ENCODE assay signal across 8 cellular contexts in the genomic region with DNA sequence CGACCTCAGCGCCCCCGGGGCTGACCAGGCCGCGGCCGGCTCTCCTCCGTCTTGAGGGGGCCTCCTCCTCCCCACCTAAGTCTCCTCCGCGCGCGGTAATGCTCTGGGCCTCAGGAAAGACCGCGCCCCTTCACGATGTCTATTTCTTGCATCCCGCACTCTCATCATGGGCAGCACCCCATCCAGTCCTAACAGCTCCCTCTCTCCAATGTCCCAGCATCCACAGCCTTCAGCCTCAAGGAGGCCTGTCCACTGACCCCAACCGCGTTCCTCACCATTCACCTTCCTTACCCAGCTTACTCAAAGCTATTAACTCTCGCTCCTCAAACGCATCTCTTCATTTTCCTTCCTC.
A peak's percentile ranks its signal among the peaks of the same experiment; 100 is the strongest.
DNase-seq lines count a peak whose midpoint lies in the region; ATAC-seq and TF ChIP-seq lines count a peak whose summit lies in the region.

No MANE protein-coding gene starts in this region.

- H3K79me2 ChIP-seq in OCI-LY3 (ENCODE audit: low read length) (no peaks in the 10 kb centered on the region), osteoblast (ENCODE audit: insufficient read depth, low read length) (no peaks in the 10 kb centered on the region)

- H3K4me2 ChIP-seq in OCI-LY3 (ENCODE audit: low read length) = peak overlapping the region; percentile 90
- peak overlapping the region; percentile 98 for H3K4me2 ChIP-seq in osteoblast (ENCODE audit: insufficient read depth, low read length)

- H3K4me1 ChIP-seq in OCI-LY3 (ENCODE audit: low read length) = peaks cover 12% of the 10 kb centered on the region
- H3K4me1 ChIP-seq in osteoblast (ENCODE audit: insufficient read depth, low read length) = peaks cover 8% of the 10 kb centered on the region

- H4K20me1 ChIP-seq in OCI-LY3 (ENCODE audit: insufficient read depth, low read length) (no peaks in the 10 kb centered on the region), osteoblast (ENCODE audit: insufficient read depth, low read length) (no peaks in the 10 kb centered on the region)

- H2AFZ ChIP-seq in OCI-LY3 (ENCODE audit: low read depth, low read length) (peak overlapping the region; percentile 96; the same call in 1 of the 2 replicates), osteoblast (ENCODE audit: low read length) (peak overlapping the region; percentile 100)

- H3K4me3 ChIP-seq in OCI-LY3 (ENCODE audit: low read length) (peak overlapping the region; percentile 91), epithelial cell of esophagus (ENCODE audit: low read length) (peak overlapping the region; percentile 58), osteoblast (ENCODE audit: insufficient read depth, low read length) (peak overlapping the region; percentile 86)

- no peaks in the 10 kb centered on the region for H3K27me3 ChIP-seq in OCI-LY3 (ENCODE audit: low read depth, low read length)
- H3K27me3 ChIP-seq in osteoblast (ENCODE audit: insufficient read depth, low read length) = peaks cover 5% of the 10 kb centered on the region

- no peaks in the 10 kb centered on the region for H3K36me3 ChIP-seq in OCI-LY3 (replicated peaks; ENCODE audit: low read depth, low read length)
- no peaks in the 10 kb centered on the region for H3K36me3 ChIP-seq in osteoblast (ENCODE audit: insufficient read depth, low read length)

- ATAC-seq in GM21423 (IDR thresholded peaks at IDR 0.05; ENCODE audit: unreplicated experiment) (peak; percentile 13), HG02885 (IDR thresholded peaks at IDR 0.05; ENCODE audit: poor library complexity, unreplicated experiment) (no peak)

- DNase-seq in epithelial cell of esophagus (ENCODE audit: low read depth) (no peak), osteoblast (ENCODE audit: insufficient read length, low spot score, missing footprints) (no peak), NOMO-1 treated with dmso at 0.1 percent for 144 hours (lab: John Stamatoyannopoulos, UW; ENCODE audit: unreplicated experiment) (no peak), activated gamma-delta T cell treated with Interleukin-2 at 50 U/mL for 16 hours (no peak)
- no peak for DNase-seq in stimulated activated CD4-positive, alpha-beta T cell treated with anti-CD3 and anti-CD28 coated beads, Interleukin-4, amount 100 ng/mL, for 24 hours

- peak overlapping the region; percentile 77 for H3K9ac ChIP-seq in OCI-LY3 (ENCODE audit: low read length)

- H3K27ac ChIP-seq in OCI-LY3 (ENCODE audit: low read length) = peak overlapping the region; percentile 84; the same call in 1 of the 2 replicates
- H3K27ac ChIP-seq in osteoblast (ENCODE audit: low read depth, low read length) = peak overlapping the region; percentile 76

- TF ChIP-seq CTCF in OCI-LY3 (IDR thresholded peaks at IDR 0.05; ENCODE audit: low read depth, low read length) (no peak), epithelial cell of esophagus (IDR thresholded peaks at IDR 0.05; ENCODE audit: insufficient read depth, low read depth, low read length, missing control alignments) (no peak), osteoblast (IDR thresholded peaks at IDR 0.05; ENCODE audit: extremely low read depth, low read depth, low read length) (no peak)

- H3K9me3 ChIP-seq in OCI-LY3 (ENCODE audit: insufficient read depth, low read length) (no peaks in the 10 kb centered on the region), osteoblast (ENCODE audit: low read depth, low read length) (no peaks in the 10 kb centered on the region)
